16 cellular contexts compared by ENCODE assay signal in genomic region chr5:14595877-14596276, GRCh38. TPM values are rescaled to one million over a fixed set of nuclear protein-coding genes. Genes with fewer than 3 reads are reported as not detected.
DNase-seq lines count a peak whose midpoint lies in the region; ATAC-seq lines count a peak whose summit lies in the region.
"Had no signal": no experiment of that assay in that cellular context is flagged by ENCODE, and none has a peak within 500 bp of the region (broad histone marks: within the 10 kb centered on the region; RNA-seq: fewer than 3 reads in every experiment).

No MANE protein-coding gene starts in this region.

- peak; percentile 5 for ATAC-seq in GM18907 (IDR thresholded peaks at IDR 0.05; ENCODE audit: unreplicated experiment)
- ATAC-seq: A549 had no signal

- no peaks in the 10 kb centered on the region for H3K27me3 ChIP-seq in mucosa of rectum (ENCODE audit: control insufficient read depth in 2 of 2, insufficient read depth in 2 of 2, low read length in 2 of 2)
- H3K27me3 ChIP-seq: dorsolateral prefrontal cortex, testis had no signal

- H3K9ac ChIP-seq in mucosa of rectum (ENCODE audit: low read depth in 1 of 2, low read length in 2 of 2) = no peak overlapping the region

- peaks cover 81% of the 10 kb centered on the region for H3K4me1 Mint-ChIP-seq in T-helper 2 cell treated with Interferon-gamma antibody and Interleukin-4, amounts not matched to agents 5 μg/mL and 100 μg/mL, for 36 hours (ENCODE audit: low read depth)
- H3K4me1 Mint-ChIP-seq in activated CD4-positive, alpha-beta memory T cell treated with anti-CD3 and anti-CD28 coated beads for 36 hours (ENCODE audit: low read depth) = peaks cover 78% of the 10 kb centered on the region

- POLR2A ChIA-PET in activated CD4-positive, alpha-beta memory T cell treated with anti-CD3 and anti-CD28 coated beads for 36 hours (lab: Charles Lee) = no interaction called here

- H3K27me3 Mint-ChIP-seq in T-helper 2 cell treated with Interferon-gamma antibody and Interleukin-4, amounts not matched to agents 5 μg/mL and 100 μg/mL, for 36 hours (ENCODE audit: low read depth) = no peaks in the 10 kb centered on the region
- H3K27me3 Mint-ChIP-seq in activated CD4-positive, alpha-beta memory T cell treated with anti-CD3 and anti-CD28 coated beads for 36 hours = no peaks in the 10 kb centered on the region
- H3K27me3 Mint-ChIP-seq: IgD-negative memory B cell had no signal

- H3K36me3 Mint-ChIP-seq in T-helper 2 cell treated with Interferon-gamma antibody and Interleukin-4, amounts not matched to agents 5 μg/mL and 100 μg/mL, for 36 hours (ENCODE audit: low read depth) = peaks cover 49% of the 10 kb centered on the region
- peaks cover 3% of the 10 kb centered on the region for H3K36me3 Mint-ChIP-seq in activated CD4-positive, alpha-beta memory T cell treated with anti-CD3 and anti-CD28 coated beads for 36 hours
- H3K36me3 Mint-ChIP-seq: IgD-negative memory B cell had no signal

- H3K9me3 ChIP-seq in mucosa of rectum (ENCODE audit: control insufficient read depth in 2 of 2, low read length in 2 of 2) = no peaks in the 10 kb centered on the region
- H3K9me3 ChIP-seq: A549, testis had no signal

- peak overlapping the region; percentile 99 for H3K27ac Mint-ChIP-seq in T-helper 2 cell treated with Interferon-gamma antibody and Interleukin-4, amounts not matched to agents 5 μg/mL and 100 μg/mL, for 36 hours
- peak overlapping the region; percentile 14 for H3K27ac Mint-ChIP-seq in activated CD4-positive, alpha-beta memory T cell treated with anti-CD3 and anti-CD28 coated beads for 36 hours

- intact Hi-C loops in activated CD4-positive, alpha-beta memory T cell treated with anti-CD3 and anti-CD28 coated beads for 36 hours (cut with micrococcal nuclease) = loop anchor here (1.0 to 10.0 kb wide), 7 partner anchors 14 to 399 kb away; partner anchors contain the start of gene OTULIN

- H3K36me3 ChIP-seq in mucosa of rectum (ENCODE audit: control insufficient read depth in 2 of 2, insufficient read depth in 2 of 2, low read length in 2 of 2) = peaks cover 0 to under 1% of the 10 kb centered on the region in 2 donors

- DNase-seq in T-helper 2 cell treated with Interferon-gamma antibody and Interleukin-4, amounts not matched to agents 5 μg/mL and 100 μg/mL, for 36 hours (ENCODE audit: low spot score) = no peak
- DNase-seq in T-helper 2 cell (no peak), HPDE6-E6E7 (ENCODE audit: extremely low spot score) (no peak), cortex of kidney (lab: John Stamatoyannopoulos, UW) (no peak), SW 1271 (lab: John Stamatoyannopoulos, UW) (no peak)
- DNase-seq in activated CD4-positive, alpha-beta memory T cell treated with anti-CD3 and anti-CD28 coated beads for 36 hours = no peak
- DNase-seq: dorsolateral prefrontal cortex, NCI-H1436 treated with DMSO at 0.1 percent for 48 hours, NCI-H446, T-helper 9 cell, testis had no signal

- peaks cover 8% of the 10 kb centered on the region for H3K9me3 Mint-ChIP-seq in T-helper 2 cell treated with Interferon-gamma antibody and Interleukin-4, amounts not matched to agents 5 μg/mL and 100 μg/mL, for 36 hours
- no peaks in the 10 kb centered on the region for H3K9me3 Mint-ChIP-seq in activated CD4-positive, alpha-beta memory T cell treated with anti-CD3 and anti-CD28 coated beads for 36 hours
- H3K9me3 Mint-ChIP-seq: IgD-negative memory B cell had no signal

- peaks cover 20 to 33% of the 10 kb centered on the region in 2 donors for H3K4me1 ChIP-seq in mucosa of rectum (ENCODE audit: control insufficient read depth in 2 of 2, insufficient read depth in 2 of 2, low read length in 2 of 2)
- H3K4me1 ChIP-seq: testis had no signal

- peak overlapping the region; percentile 85 for H3K4me3 Mint-ChIP-seq in T-helper 2 cell treated with Interferon-gamma antibody and Interleukin-4, amounts not matched to agents 5 μg/mL and 100 μg/mL, for 36 hours
- no peak overlapping the region for H3K4me3 Mint-ChIP-seq in activated CD4-positive, alpha-beta memory T cell treated with anti-CD3 and anti-CD28 coated beads for 36 hours

- H3K27ac ChIP-seq in mucosa of rectum (ENCODE audit: low read depth in 2 of 2, low read length in 2 of 2) = peak overlapping the region; percentile 50 to 71
- H3K27ac ChIP-seq: A549, testis had no signal

- CTCF ChIA-PET in activated CD4-positive, alpha-beta memory T cell treated with anti-CD3 and anti-CD28 coated beads for 36 hours (lab: Charles Lee) = no interaction called here

- no peak overlapping the region for H3K4me3 ChIP-seq in mucosa of rectum (ENCODE audit: low read length in 2 of 2)
- H3K4me3 ChIP-seq: A549, dorsolateral prefrontal cortex, lung, testis had no signal

RNA-seq across cellular contexts. Expression of gene OTULINL, which starts 14.3 kb away (rescaled TPM):
- total RNA-seq in activated CD4-positive, alpha-beta memory T cell treated with anti-CD3 and anti-CD28 coated beads for 36 hours = 10 to 100 TPM; 12.2 to 12.3 TPM
